ENCODE assay signal across 22 cellular contexts in the genomic region with DNA sequence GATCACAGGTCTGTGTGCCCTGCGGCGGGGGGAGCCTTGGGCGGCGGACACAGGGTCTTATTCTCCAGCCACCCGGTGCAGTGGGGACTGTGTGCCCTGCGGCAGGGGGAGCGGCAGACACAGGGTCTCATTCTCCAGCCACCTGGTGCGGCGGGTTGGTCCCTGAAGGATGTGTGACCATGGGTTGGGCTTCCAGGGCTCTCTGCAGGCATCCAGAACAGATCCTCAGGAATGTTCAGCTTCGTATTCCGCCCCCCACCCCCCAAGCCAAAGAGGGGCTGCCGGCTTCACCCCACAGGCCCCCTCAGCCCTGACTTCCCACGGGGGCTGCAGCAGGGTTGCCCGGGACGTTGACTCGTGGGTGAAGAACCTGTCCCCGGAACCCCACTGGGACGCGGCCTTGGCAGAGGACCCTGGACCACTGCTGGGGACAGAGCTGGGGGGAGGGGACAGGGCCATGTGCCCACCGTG.
"Had no signal": no experiment of that assay in that cellular context is flagged by ENCODE, and none has a peak within 500 bp of the region (broad histone marks: within the 10 kb centered on the region; RNA-seq: fewer than 3 reads in every experiment).

No MANE protein-coding gene starts in this region.

- H3K27ac Mint-ChIP-seq: mesothelial cell of epicardium had no signal

- H3K9me3 ChIP-seq: colonic mucosa, esophagus squamous epithelium, mucosa of descending colon, psoas muscle, spleen, suprapubic skin, transverse colon, upper lobe of right lung, uterus had no signal

- H3K27ac ChIP-seq: colonic mucosa, esophagus squamous epithelium, psoas muscle, skin epidermis, spleen, suprapubic skin, transverse colon, upper lobe of right lung, uterus had no signal

- H3K4me3 ChIP-seq: colonic mucosa, esophagus squamous epithelium, mucosa of descending colon, psoas muscle, skin epidermis, spleen, suprapubic skin, transverse colon, upper lobe of right lung, uterus had no signal

- H3K27me3 ChIP-seq: colonic mucosa, uterus had no signal

- H3K4me3 Mint-ChIP-seq: central memory CD8-positive, alpha-beta T cell; mesothelial cell of epicardium; stimulated activated naive CD8-positive, alpha-beta T cell treated with anti-CD3 and anti-CD28 coated beads, Interleukin-15, amount 100 ng/mL, for 72 hours had no signal

- H3K36me3 Mint-ChIP-seq: mesothelial cell of epicardium, naive B cell had no signal

- DNase-seq: colonic mucosa; dermis blood vessel endothelial cell; effector memory CD4-positive, alpha-beta T cell; erythroblast; esophagus squamous epithelium; foreskin melanocyte; mesenchymal stem cell; mucosa of descending colon; naive B cell; right cardiac atrium; spleen; stimulated activated naive CD4-positive, alpha-beta T cell; stimulated activated naive CD8-positive, alpha-beta T cell treated with anti-CD3 and anti-CD28 coated beads, Interleukin-15, amount 100 ng/mL, for 72 hours; transverse colon; upper lobe of right lung; uterus had no signal

- H3K9me3 Mint-ChIP-seq: central memory CD8-positive, alpha-beta T cell; naive B cell; stimulated activated naive CD8-positive, alpha-beta T cell treated with anti-CD3 and anti-CD28 coated beads, Interleukin-15, amount 100 ng/mL, for 72 hours had no signal

- H3K4me1 ChIP-seq: colonic mucosa, psoas muscle, suprapubic skin, transverse colon, upper lobe of right lung, uterus had no signal

- H3K36me3 ChIP-seq: colonic mucosa, esophagus squamous epithelium, spleen, suprapubic skin, transverse colon, upper lobe of right lung, uterus had no signal

- ATAC-seq: left lobe of liver; mucosa of descending colon; psoas muscle; right cardiac atrium; stimulated activated naive CD8-positive, alpha-beta T cell treated with anti-CD3 and anti-CD28 coated beads, Interleukin-15, amount 100 ng/mL, for 72 hours; upper lobe of right lung had no signal
